ENCODE assay signal across 19 cellular contexts in the genomic region with DNA sequence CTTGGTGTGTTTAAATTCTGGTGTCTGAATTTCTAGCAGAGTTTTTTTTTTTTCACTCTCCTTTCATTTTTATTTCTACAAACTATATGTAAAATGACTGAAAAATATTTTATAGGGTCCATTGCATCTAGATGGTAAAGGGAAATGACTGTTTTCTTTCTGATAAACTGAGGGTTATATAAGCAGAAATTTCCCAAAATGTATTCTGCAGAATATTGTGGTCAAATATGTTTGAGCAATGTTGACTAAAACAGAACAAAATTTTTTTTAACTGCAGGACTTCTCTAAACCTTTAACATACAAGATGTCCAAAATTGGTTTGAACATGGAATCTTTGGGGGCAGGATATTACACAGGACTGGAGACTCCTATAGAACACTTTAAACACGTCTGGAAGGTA.
"Had no signal": no experiment of that assay in that cellular context is flagged by ENCODE, and none has a peak within 500 bp of the region (broad histone marks: within the 10 kb centered on the region; RNA-seq: fewer than 3 reads in every experiment).

No MANE protein-coding gene starts in this region.

- H3K4me3 ChIP-seq: coronary artery, dorsolateral prefrontal cortex, heart left ventricle, psoas muscle, right lobe of liver, suprapubic skin, tibial artery, upper lobe of left lung, uterus had no signal

- H3K27me3 Mint-ChIP-seq: naive thymus-derived CD4-positive, alpha-beta T cell had no signal

- H3K4me3 Mint-ChIP-seq: naive thymus-derived CD4-positive, alpha-beta T cell had no signal

- ATAC-seq: heart left ventricle; naive thymus-derived CD4-positive, alpha-beta T cell; psoas muscle; right lobe of liver had no signal

- H3K27ac ChIP-seq: coronary artery, dorsolateral prefrontal cortex, heart left ventricle, neutrophil, psoas muscle, right lobe of liver, suprapubic skin, tibial artery, upper lobe of left lung, uterus had no signal

- H3K4me1 ChIP-seq: uterus had no signal

- H3K36me3 ChIP-seq: heart left ventricle, neutrophil, right lobe of liver, suprapubic skin, tibial artery, upper lobe of left lung, uterus had no signal

- H3K27me3 ChIP-seq: dorsolateral prefrontal cortex, heart left ventricle, neutrophil, right lobe of liver, suprapubic skin, tibial artery, upper lobe of left lung, uterus had no signal

- H3K9me3 ChIP-seq: heart left ventricle, neutrophil, psoas muscle, right lobe of liver, suprapubic skin, tibial artery, upper lobe of left lung, uterus had no signal

- H3K27ac Mint-ChIP-seq: naive thymus-derived CD4-positive, alpha-beta T cell had no signal

- DNase-seq: dorsolateral prefrontal cortex; effector CD8-positive, alpha-beta T cell; foreskin melanocyte; heart left ventricle; hippocampal formation; left colon; mammary epithelial cell; naive thymus-derived CD4-positive, alpha-beta T cell; psoas muscle; retina; stimulated activated CD4-positive, alpha-beta T cell treated with anti-CD3 and anti-CD28 coated beads, Interleukin-4, amount 100 ng/mL, for 1 hour; stimulated activated naive CD4-positive, alpha-beta T cell; upper lobe of left lung; uterus had no signal
